Comparison of ENCODE assay signal across 2 cellular contexts in genomic region chr16:1492082-1492922, GRCh38.
TF ChIP-seq lines count a peak whose summit lies in the region.

No MANE protein-coding gene starts in this region.

TF ChIP-seq in H1, 55 proteins besides CTCF, POLR2A, EP300 and RAD21:
- TF ChIP-seq ASH2L (IDR thresholded peaks at IDR 0.05; ENCODE audit: low read length) (no peak), KDM1A (IDR thresholded peaks at IDR 0.05; ENCODE audit: borderline replicate concordance, low read length) (no peak), RFX5 (IDR thresholded peaks at IDR 0.05; ENCODE audit: borderline replicate concordance, low read depth, low read length) (peak; percentile 63; the same call in 1 of the 2 replicates), SIX5 (IDR thresholded peaks at IDR 0.05; ENCODE audit: low read depth, low read length) (no peak)

TF ChIP-seq in neural cell, 6 proteins besides CTCF, POLR2A, EP300 and RAD21:
- no peak for TF ChIP-seq REST (IDR thresholded peaks at IDR 0.05; ENCODE audit: borderline replicate concordance)
- TF ChIP-seq MXI1 (conservative IDR thresholded peaks at IDR 0.05; ENCODE audit: poor library complexity, severe bottlenecking) = no peak
- no peak for TF ChIP-seq POLR2AphosphoS5 (IDR thresholded peaks at IDR 0.05)
- TF ChIP-seq TAF1 (IDR thresholded peaks at IDR 0.05; ENCODE audit: low read depth) = no peak
- TF ChIP-seq EZH2 (IDR thresholded peaks at IDR 0.05; ENCODE audit: borderline replicate concordance, insufficient read depth, low read length, poor library complexity, severe bottlenecking) = no peak
- no peak for TF ChIP-seq SMC3 (conservative IDR thresholded peaks at IDR 0.05; ENCODE audit: poor library complexity)
